ENCODE assay signal across 8 cellular contexts in the genomic region with DNA sequence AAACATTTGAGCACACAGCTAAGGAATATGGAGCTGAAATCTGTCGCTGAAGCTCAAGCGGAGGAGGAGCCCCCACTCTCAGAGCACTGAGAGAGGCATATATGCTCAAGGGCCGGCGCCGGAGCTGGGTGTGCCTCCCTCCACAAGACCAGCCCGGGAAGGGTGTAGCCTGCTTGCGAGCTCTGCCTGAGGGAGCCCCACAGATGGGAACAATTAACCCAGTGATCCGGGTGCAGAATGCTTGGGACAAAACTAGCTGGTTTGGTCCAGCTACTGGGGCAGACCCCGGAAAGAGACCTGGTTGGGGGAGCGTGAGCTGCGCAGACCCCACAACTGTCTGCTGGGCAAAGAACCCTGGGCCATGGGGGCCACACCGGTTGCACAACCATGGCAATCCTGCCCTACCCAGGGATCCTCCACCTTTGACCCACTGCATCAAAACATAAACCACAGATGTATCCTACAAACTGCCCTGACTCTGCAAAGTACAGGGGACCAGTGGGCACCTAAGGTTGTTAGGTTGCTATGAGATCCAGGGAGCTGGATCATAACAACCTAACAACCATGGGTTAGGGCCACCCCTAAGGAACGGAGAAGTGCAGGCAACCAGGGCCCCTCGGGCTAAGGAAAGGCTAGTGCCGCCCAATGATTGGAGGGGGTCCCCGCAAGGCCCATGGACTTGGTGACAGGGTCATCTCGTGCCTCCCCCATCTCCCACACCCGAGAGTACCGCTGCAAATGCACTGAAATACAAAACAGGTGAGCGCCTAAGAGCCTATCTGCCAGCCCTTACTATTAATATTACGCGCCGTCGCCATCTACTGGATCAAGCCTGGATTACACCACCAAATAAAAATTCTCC. TPM values are rescaled to one million over a fixed set of nuclear protein-coding genes. Genes with fewer than 3 reads are reported as not detected.
DNase-seq lines count a peak whose midpoint lies in the region; ATAC-seq, FAIRE-seq and TF ChIP-seq lines count a peak whose summit lies in the region.

No MANE protein-coding gene starts in this region.

- H3K9me1 ChIP-seq in keratinocyte (ENCODE audit: control insufficient read depth, extremely low read depth, insufficient read depth, low read length), result no peaks in the 10 kb centered on the region

- no peak overlapping the region for H3K4me3 Mint-ChIP-seq in brain

- H3K9me3 Mint-ChIP-seq in brain, result peaks cover 0 to 3% (median 0%) of the 10 kb centered on the region in 5 experiments

- peaks cover 8% of the 10 kb centered on the region for H3K4me1 ChIP-seq in keratinocyte (ENCODE audit: control insufficient read depth, extremely low read depth, insufficient read depth, low read length)
- no peaks in the 10 kb centered on the region for H3K4me1 ChIP-seq in stomach

- FAIRE-seq in keratinocyte (lab: Jason Lieb, UNC), result peak; percentile 67

- TF ChIP-seq POLR2A in stomach (IDR thresholded peaks at IDR 0.05), result no peak

- H3K36me3 Mint-ChIP-seq in brain, result no peaks in the 10 kb centered on the region

- H3K36me3 ChIP-seq in keratinocyte (ENCODE audit: control insufficient read depth in 2 of 2, extremely low read depth in 1 of 2, insufficient read depth in 2 of 2, low read length in 2 of 2) (no peaks in the 10 kb centered on the region), stomach (no peaks in the 10 kb centered on the region)

- intact Hi-C loops in stomach (cut with DNase I; ENCODE audit: low total_unique reads), result no loop called here

- H3K9ac ChIP-seq in keratinocyte (ENCODE audit: control insufficient read depth, extremely low read depth, insufficient read depth, low read length), result no peak overlapping the region

- H3K27me3 Mint-ChIP-seq in brain, result no peaks in the 10 kb centered on the region

- H3K27ac ChIP-seq in HL-60 (replicated peaks) (no peak overlapping the region), keratinocyte (ENCODE audit: control insufficient read depth, insufficient read depth, low read length) (no peak overlapping the region), stomach (no peak overlapping the region)

- peak; percentile 37 for TF ChIP-seq CTCF in HL-60 (IDR thresholded peaks at IDR 0.05; ENCODE audit: insufficient read depth, low read length)
- peak; percentile 61 to 65 for TF ChIP-seq CTCF in brain (conservative IDR thresholded peaks at IDR 0.05)
- TF ChIP-seq CTCF in keratinocyte (optimal IDR thresholded peaks at IDR 0.05 in 1 of 3, IDR thresholded peaks at IDR 0.05 in 1 of 3, conservative IDR thresholded peaks at IDR 0.05 in 1 of 3; ENCODE audit: extremely low read depth in 1 of 3, insufficient read depth in 2 of 3, low read length in 3 of 3), result peak; percentile 56 to 65 (median 63)
- TF ChIP-seq CTCF in stomach (IDR thresholded peaks at IDR 0.05), result peak in 4 of 7 experiments; percentile 21 to 41 (median 37)

- no peak overlapping the region for H3K27ac Mint-ChIP-seq in brain

- no peak overlapping the region for H2AFZ ChIP-seq in keratinocyte (ENCODE audit: control insufficient read depth, low read length)

- WGBS in stomach, 5 donors, result 53 to 65% (median 59%) methylated on average over 24 of the region's 24 CpGs

- ATAC-seq in GM21619 (IDR thresholded peaks at IDR 0.05; ENCODE audit: unreplicated experiment), result peak; percentile 95

- H3K4me2 ChIP-seq in keratinocyte (ENCODE audit: control insufficient read depth, extremely low read depth, insufficient read depth, low read depth, low read length), result no peak overlapping the region

- H3K27me3 ChIP-seq in HL-60 (ENCODE audit: insufficient read depth, poor library complexity, severe bottlenecking) (no peaks in the 10 kb centered on the region), keratinocyte (ENCODE audit: control insufficient read depth, extremely low read depth, insufficient read depth, low read length) (no peaks in the 10 kb centered on the region), stomach (peaks cover 0 to 15% (median 0%) of the 10 kb centered on the region in 3 donors)

- TF ChIP-seq EP300 in stomach (IDR thresholded peaks at IDR 0.05), result no peak

- no peaks in the 10 kb centered on the region for H4K20me1 ChIP-seq in keratinocyte (ENCODE audit: control insufficient read depth, extremely low read depth, insufficient read depth, low read length)

- no peaks in the 10 kb centered on the region for H3K79me2 ChIP-seq in keratinocyte (ENCODE audit: control insufficient read depth, insufficient read depth, low read length)

- dilution Hi-C loops in keratinocyte (cut with MboI; ENCODE audit: extremely low pct_ligation_motif_present, low sequenced_read_pairs), result no loop called here

- H3K4me1 Mint-ChIP-seq in brain, result no peaks in the 10 kb centered on the region

- H3K4me3 ChIP-seq in HL-60 (replicated peaks; ENCODE audit: insufficient read depth, low read length), result no peak overlapping the region
- H3K4me3 ChIP-seq in keratinocyte (ENCODE audit: control insufficient read depth in 2 of 3, extremely low read depth in 1 of 3, insufficient read depth in 2 of 3, low read depth in 1 of 3, low read length in 3 of 3), result no peak overlapping the region
- H3K4me3 ChIP-seq in stomach, result no peak overlapping the region

- DNase-seq in NCI-H446 (lab: John Stamatoyannopoulos, UW), result peak; percentile 51 to 66
- DNase-seq in NCI-H446 treated with DMSO at 0.1 percent for 48 hours (lab: John Stamatoyannopoulos, UW), result no peak
- peak; percentile 4 to 26 for DNase-seq in HL-60 (ENCODE audit: low read depth in 1 of 2, low spot score in 1 of 2)
- peak; percentile 20 for DNase-seq in NOMO-1 treated with DMSO at 0.1 percent for 48 hours (lab: John Stamatoyannopoulos, UW; ENCODE audit: unreplicated experiment)
- no peak for DNase-seq in keratinocyte (ENCODE audit: low read depth, low spot score)
- peak; percentile 54 for DNase-seq in stomach

- H3K9me3 ChIP-seq in keratinocyte (ENCODE audit: control insufficient read depth, low read depth, low read length) (no peaks in the 10 kb centered on the region), stomach (no peaks in the 10 kb centered on the region)

RNA-seq across cellular contexts. Expression of a gene that starts 53.4 kb away (rescaled TPM):
- polyA plus RNA-seq in brain (ENCODE audit: insufficient read depth, low read depth, low replicate concordance) (1.0 TPM), keratinocyte (not detected in 3 replicates), stomach (not detected)
- polyA plus RNA-seq in keratinocyte (2011; ENCODE audit: low read depth), result not detected
- not detected in 2 replicates for polyA plus RNA-seq in keratinocyte (2011; cell fraction: cytosol; rRNA removed)
- polyA plus RNA-seq in keratinocyte (2011; cell fraction: nucleus; rRNA removed), result 0.04 and 0.10 TPM in 2 replicates
- not detected in 2 replicates for polyA plus RNA-seq in keratinocyte (2012; ENCODE audit: low replicate concordance)
- polyA minus RNA-seq in keratinocyte, result not detected in 3 replicates
- polyA minus RNA-seq in keratinocyte (2011; cell fraction: cytosol; rRNA and poly(A)+ RNA removed), result not detected
- polyA minus RNA-seq in keratinocyte (2011; cell fraction: nucleus; rRNA and poly(A)+ RNA removed), result not detected in 2 replicates
- 1 to 10 TPM in 1 of 5 donors, under 1 TPM in 1, not detected in 3; under 0.01 to 1.5 TPM for total RNA-seq in stomach

Comparison
In these comparisons a context has a peak if more than half of its experiments do, and no peak if none do; other contexts are left out.
1. DNase-seq: peak in NCI-H446 (2 of 2), HL-60 (2 of 2), NOMO-1 treated with DMSO at 0.1 percent for 48 hours (single experiment) and stomach (single experiment); none in NCI-H446 treated with DMSO at 0.1 percent for 48 hours (single experiment) and keratinocyte (single experiment).
2. Peak in every context shown above with its lines, with median percentiles within 50 percentile points of each other: CTCF ChIP-seq.